18 cellular contexts compared by ENCODE assay signal in the genomic region with DNA sequence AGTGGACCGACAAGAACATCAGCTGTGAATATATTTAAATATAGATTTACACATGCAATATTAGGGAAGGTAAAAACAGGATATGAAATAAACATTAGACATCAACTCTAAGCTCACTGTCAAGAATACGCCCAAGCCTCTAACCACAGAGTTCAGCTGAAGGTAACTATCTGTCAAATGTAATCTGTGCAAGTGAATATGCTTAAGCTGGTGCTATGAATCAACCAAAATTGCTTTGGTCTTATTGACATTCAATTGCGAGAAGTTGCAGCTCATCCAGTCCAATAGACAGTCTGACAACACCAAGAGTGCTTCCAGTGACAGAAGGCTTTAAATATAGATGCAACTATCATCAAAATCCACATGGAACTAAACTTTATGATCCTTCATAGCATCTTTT. TPM values are rescaled to one million over a fixed set of nuclear protein-coding genes. Genes with fewer than 3 reads are reported as not detected.
A peak's percentile ranks its signal among the peaks of the same experiment; 100 is the strongest.
DNase-seq lines count a peak whose midpoint lies in the region; ATAC-seq and TF ChIP-seq lines count a peak whose summit lies in the region.
"Had no signal": no experiment of that assay in that cellular context is flagged by ENCODE, and none has a peak within 500 bp of the region (broad histone marks: within the 10 kb centered on the region; RNA-seq: fewer than 3 reads in every experiment).

No MANE protein-coding gene starts in this region.

- TF ChIP-seq CTCF in SK-N-SH (IDR thresholded peaks at IDR 0.05) (no peak), uterus (IDR thresholded peaks at IDR 0.05) (no peak)

- H2AFZ ChIP-seq in SK-N-SH (ENCODE audit: low read depth), result no peak overlapping the region
- H2AFZ ChIP-seq: GM23248 had no signal

- H3K4me3 ChIP-seq in SK-N-SH (ENCODE audit: low read depth in 2 of 2, low read length in 1 of 2) (no peak overlapping the region), uterus (no peak overlapping the region)
- H3K4me3 ChIP-seq: GM23248 had no signal

- POLR2A ChIA-PET in SK-N-SH (lab: Yijun Ruan, JAX), result no interaction called here

- CTCF ChIA-PET in SK-N-SH (lab: Yijun Ruan, JAX), result no interaction called here

- no peak for TF ChIP-seq POLR2A in uterus (IDR thresholded peaks at IDR 0.05)

- no peak for ATAC-seq in SK-N-SH treated with all-trans-retinoic acid at 6 μM for 48 hours
- ATAC-seq in HG02642 (IDR thresholded peaks at IDR 0.05; ENCODE audit: poor library complexity, unreplicated experiment), result no peak
- ATAC-seq: HCT116 had no signal

- no peak overlapping the region for H3K4me2 ChIP-seq in SK-N-SH

- H3K9ac ChIP-seq in SK-N-SH, result no peak overlapping the region
- H3K9ac ChIP-seq: GM23248 had no signal

- H3K36me3 ChIP-seq in SK-N-SH (replicated peaks in 1 of 2; ENCODE audit: control insufficient read depth in 1 of 2, insufficient read depth in 2 of 2, low read length in 1 of 2) (no peaks in the 10 kb centered on the region), uterus (no peaks in the 10 kb centered on the region)

- no peaks in the 10 kb centered on the region for H4K20me1 ChIP-seq in SK-N-SH (ENCODE audit: insufficient read depth)

- H3F3A ChIP-seq in SK-N-SH (replicated peaks; ENCODE audit: insufficient read depth), result no peaks in the 10 kb centered on the region

- H3K27me3 ChIP-seq in SK-N-SH (ENCODE audit: insufficient read depth), result no peaks in the 10 kb centered on the region
- H3K27me3 ChIP-seq in uterus, result no peaks in the 10 kb centered on the region

- H3K9me2 ChIP-seq in SK-N-SH, result no peaks in the 10 kb centered on the region

- 68% methylated on average over 3 of the region's 3 CpGs for WGBS in SK-N-SH (ENCODE audit: low lambda C conversion rate)

- intact Hi-C loops in uterus (cut with DNase I; ENCODE audit: low total_unique reads), result no loop called here

- TF ChIP-seq RAD21 in SK-N-SH (IDR thresholded peaks at IDR 0.05; ENCODE audit: low read length), result no peak

- DNase-seq in SK-N-SH, result no peak
- DNase-seq in epithelial cell of prostate (ENCODE audit: low read depth, low spot score), result peak; percentile 6
- peak; percentile 18 for DNase-seq in non-pigmented ciliary epithelial cell (ENCODE audit: low read depth)
- no peak for DNase-seq in NCI-H2196 treated with DMSO at 0.1 percent for 48 hours (lab: John Stamatoyannopoulos, UW; ENCODE audit: unreplicated experiment)
- DNase-seq in uterus, result no peak
- DNase-seq: ACHN; C1 segment of cervical spinal cord; Calu3; CD4-positive, alpha-beta T cell; DND-41; GDM1; GM23248; IMR-90; KBM-7 had no signal

- H3K9me3 ChIP-seq in SK-N-SH, result no peaks in the 10 kb centered on the region
- H3K9me3 ChIP-seq in uterus, result no peaks in the 10 kb centered on the region

- TF ChIP-seq EP300 in SK-N-SH (IDR thresholded peaks at IDR 0.05; ENCODE audit: borderline replicate concordance in 1 of 2, low read depth in 1 of 2, low read length in 1 of 2), result no peak

- no peaks in the 10 kb centered on the region for H3K79me2 ChIP-seq in SK-N-SH (ENCODE audit: insufficient read depth)

- no peak overlapping the region for H3K27ac ChIP-seq in SK-N-SH (ENCODE audit: low read depth in 2 of 2, low read length in 1 of 2)
- H3K27ac ChIP-seq in epithelial cell of prostate, result no peak overlapping the region
- no peak overlapping the region for H3K27ac ChIP-seq in uterus
- H3K27ac ChIP-seq: 22Rv1, GM23248 had no signal

- H3K4me1 ChIP-seq in SK-N-SH (ENCODE audit: control insufficient read depth in 1 of 2, insufficient read depth in 2 of 2, low read depth in 1 of 2, low read length in 1 of 2), result no peaks in the 10 kb centered on the region; a peak in 1 of 4 replicates
- no peaks in the 10 kb centered on the region for H3K4me1 ChIP-seq in uterus

TF ChIP-seq in SK-N-SH treated with all-trans-retinoic acid at 6 μM for 48 hours, 23 proteins besides CTCF, POLR2A, EP300 and RAD21 (continues in another document):
- TF ChIP-seq ESRRG (CRISPR knock-in tag; IDR thresholded peaks at IDR 0.05) (no peak), ISL1 (CRISPR knock-in tag; IDR thresholded peaks at IDR 0.05) (no peak), RARB (CRISPR knock-in tag; IDR thresholded peaks at IDR 0.05) (no peak), ARNTL (CRISPR knock-in tag; IDR thresholded peaks at IDR 0.05; ENCODE audit: borderline replicate concordance, low read depth) (no peak), TOX (CRISPR knock-in tag; IDR thresholded peaks at IDR 0.05; ENCODE audit: borderline replicate concordance) (peak; percentile 71; the same call in 1 of the 2 replicates), PPARA (CRISPR knock-in tag; IDR thresholded peaks at IDR 0.05; ENCODE audit: borderline replicate concordance) (no peak), ZFP30 (CRISPR knock-in tag; IDR thresholded peaks at IDR 0.05) (no peak)
- TF ChIP-seq, protein P1, sequence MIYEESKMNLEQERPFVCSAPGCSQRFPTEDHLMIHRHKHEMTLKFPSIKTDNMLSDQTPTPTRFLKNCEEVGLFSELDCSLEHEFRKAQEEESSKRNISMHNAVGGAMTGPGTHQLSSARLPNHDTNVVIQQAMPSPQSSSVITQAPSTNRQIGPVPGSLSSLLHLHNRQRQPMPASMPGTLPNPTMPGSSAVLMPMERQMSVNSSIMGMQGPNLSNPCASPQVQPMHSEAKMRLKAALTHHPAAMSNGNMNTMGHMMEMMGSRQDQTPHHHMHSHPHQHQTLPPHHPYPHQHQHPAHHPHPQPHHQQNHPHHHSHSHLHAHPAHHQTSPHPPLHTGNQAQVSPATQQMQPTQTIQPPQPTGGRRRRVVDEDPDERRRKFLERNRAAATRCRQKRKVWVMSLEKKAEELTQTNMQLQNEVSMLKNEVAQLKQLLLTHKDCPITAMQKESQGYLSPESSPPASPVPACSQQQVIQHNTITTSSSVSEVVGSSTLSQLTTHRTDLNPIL (CRISPR knock-in tag; IDR thresholded peaks at IDR 0.05; ENCODE audit: low read depth), result no peak

TF ChIP-seq in SK-N-SH, 30 proteins besides CTCF, POLR2A, EP300 and RAD21:
- TF ChIP-seq NFIC (IDR thresholded peaks at IDR 0.05; ENCODE audit: borderline replicate concordance), result no peak
- TF ChIP-seq FOXM1 (IDR thresholded peaks at IDR 0.05; ENCODE audit: low read depth), result no peak
- TF ChIP-seq, protein P2, sequence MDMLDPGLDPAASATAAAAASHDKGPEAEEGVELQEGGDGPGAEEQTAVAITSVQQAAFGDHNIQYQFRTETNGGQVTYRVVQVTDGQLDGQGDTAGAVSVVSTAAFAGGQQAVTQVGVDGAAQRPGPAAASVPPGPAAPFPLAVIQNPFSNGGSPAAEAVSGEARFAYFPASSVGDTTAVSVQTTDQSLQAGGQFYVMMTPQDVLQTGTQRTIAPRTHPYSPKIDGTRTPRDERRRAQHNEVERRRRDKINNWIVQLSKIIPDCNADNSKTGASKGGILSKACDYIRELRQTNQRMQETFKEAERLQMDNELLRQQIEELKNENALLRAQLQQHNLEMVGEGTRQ (IDR thresholded peaks at IDR 0.05; ENCODE audit: borderline replicate concordance, low read depth, low read length), result no peak
- TF ChIP-seq MEF2A (IDR thresholded peaks at IDR 0.05; ENCODE audit: borderline replicate concordance, low read depth), result no peak
- no peak for TF ChIP-seq FOXJ3 (CRISPR knock-in tag; IDR thresholded peaks at IDR 0.05)
- TF ChIP-seq, protein P3, sequence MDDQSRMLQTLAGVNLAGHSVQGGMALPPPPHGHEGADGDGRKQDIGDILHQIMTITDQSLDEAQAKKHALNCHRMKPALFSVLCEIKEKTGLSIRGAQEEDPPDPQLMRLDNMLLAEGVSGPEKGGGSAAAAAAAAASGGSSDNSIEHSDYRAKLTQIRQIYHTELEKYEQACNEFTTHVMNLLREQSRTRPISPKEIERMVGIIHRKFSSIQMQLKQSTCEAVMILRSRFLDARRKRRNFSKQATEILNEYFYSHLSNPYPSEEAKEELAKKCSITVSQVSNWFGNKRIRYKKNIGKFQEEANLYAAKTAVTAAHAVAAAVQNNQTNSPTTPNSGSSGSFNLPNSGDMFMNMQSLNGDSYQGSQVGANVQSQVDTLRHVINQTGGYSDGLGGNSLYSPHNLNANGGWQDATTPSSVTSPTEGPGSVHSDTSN (IDR thresholded peaks at IDR 0.05), result no peak
- no peak for TF ChIP-seq SIN3A (IDR thresholded peaks at IDR 0.05; ENCODE audit: borderline replicate concordance, low read depth, low read length)
- TF ChIP-seq, protein P4, sequence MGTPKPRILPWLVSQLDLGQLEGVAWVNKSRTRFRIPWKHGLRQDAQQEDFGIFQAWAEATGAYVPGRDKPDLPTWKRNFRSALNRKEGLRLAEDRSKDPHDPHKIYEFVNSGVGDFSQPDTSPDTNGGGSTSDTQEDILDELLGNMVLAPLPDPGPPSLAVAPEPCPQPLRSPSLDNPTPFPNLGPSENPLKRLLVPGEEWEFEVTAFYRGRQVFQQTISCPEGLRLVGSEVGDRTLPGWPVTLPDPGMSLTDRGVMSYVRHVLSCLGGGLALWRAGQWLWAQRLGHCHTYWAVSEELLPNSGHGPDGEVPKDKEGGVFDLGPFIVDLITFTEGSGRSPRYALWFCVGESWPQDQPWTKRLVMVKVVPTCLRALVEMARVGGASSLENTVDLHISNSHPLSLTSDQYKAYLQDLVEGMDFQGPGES (IDR thresholded peaks at IDR 0.05; ENCODE audit: low read depth, low read length), result no peak
- no peak for TF ChIP-seq GATA2 (CRISPR knock-in tag; IDR thresholded peaks at IDR 0.05)
- TF ChIP-seq POLR2AphosphoS5 (IDR thresholded peaks at IDR 0.05; ENCODE audit: low read depth, low read length), result no peak
- no peak for TF ChIP-seq RXRA (IDR thresholded peaks at IDR 0.05; ENCODE audit: borderline replicate concordance, low read depth)

RNA-seq across cellular contexts. Expression of a gene that starts 32.3 kb away (rescaled TPM):
- under 0.01 TPM in 1 of 2 replicates, not detected in the other for polyA plus RNA-seq in SK-N-SH (2012; rRNA removed)
- polyA plus RNA-seq in SK-N-SH (2012; cell fraction: cytosol; rRNA removed), result under 0.01 TPM in 2 replicates
- under 0.01 TPM in 1 of 2 replicates, not detected in the other for polyA plus RNA-seq in SK-N-SH (2012; cell fraction: nucleus; rRNA removed)
- under 1 TPM in 1 of 4 donors, not detected in 3; 0.14 TPM for total RNA-seq in uterus
- total RNA-seq: Calu3; CD4-positive, alpha-beta T cell had no signal

Comparison
In these comparisons a context has a peak if more than half of its experiments do, and no peak if none do; other contexts are left out.
1. DNase-seq: peak in epithelial cell of prostate (single experiment) and non-pigmented ciliary epithelial cell (single experiment); none in SK-N-SH (single experiment), NCI-H2196 treated with DMSO at 0.1 percent for 48 hours (single experiment) and uterus (0 of 2).